In the genomic region with DNA sequence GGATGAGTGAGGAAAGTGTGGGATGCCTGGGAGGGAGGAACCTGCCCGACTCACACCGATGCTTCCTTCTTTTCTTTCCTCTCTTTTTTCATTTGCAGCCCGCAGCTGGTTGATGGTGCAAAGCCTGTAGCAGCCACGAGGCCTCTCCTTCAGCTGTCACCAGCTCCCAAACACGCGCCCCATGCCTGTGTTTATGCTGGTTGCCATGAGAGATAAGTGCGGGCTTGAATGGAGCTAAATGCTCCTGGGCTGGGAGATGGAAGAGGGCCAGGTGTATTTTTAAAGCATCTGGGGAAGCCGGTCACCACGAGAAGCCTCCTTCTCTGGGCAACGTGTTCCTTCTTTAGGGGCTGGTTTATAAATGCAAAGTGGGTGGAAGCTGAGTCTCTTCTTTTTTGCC, we compare ENCODE assay signal across 9 cellular contexts. TPM values are rescaled to one million over a fixed set of nuclear protein-coding genes. Genes with fewer than 3 reads are reported as not detected.
DNase-seq lines count a peak whose midpoint lies in the region; ATAC-seq and TF ChIP-seq lines count a peak whose summit lies in the region.
"Had no signal": no experiment of that assay in that cellular context is flagged by ENCODE, and none has a peak within 500 bp of the region (broad histone marks: within the 10 kb centered on the region; RNA-seq: fewer than 3 reads in every experiment).

No MANE protein-coding gene starts in this region.

- H3K27ac Mint-ChIP-seq in activated T-cell treated with anti-CD3 and anti-CD28 coated beads, Interleukin-2, amount 50 U/mL, for 24 hours = no peak overlapping the region
- H3K27ac Mint-ChIP-seq: activated CD8-positive, alpha-beta T cell treated with anti-CD3 and anti-CD28 coated beads for 36 hours had no signal

- H3K4me1 ChIP-seq in cardiac muscle cell (ENCODE audit: low read depth) (peaks cover 18% of the 10 kb centered on the region), gastrocnemius medialis (peaks cover 17 to 36% of the 10 kb centered on the region in 2 donors), uterus (no peaks in the 10 kb centered on the region)

- H3K27me3 ChIP-seq in cardiac muscle cell (no peaks in the 10 kb centered on the region), gastrocnemius medialis (no peaks in the 10 kb centered on the region), uterus (no peaks in the 10 kb centered on the region)

- no peak for TF ChIP-seq CTCF in cardiac muscle cell (IDR thresholded peaks at IDR 0.05; ENCODE audit: low read depth, low read length)
- TF ChIP-seq CTCF in gastrocnemius medialis (IDR thresholded peaks at IDR 0.05 in 4 of 5, conservative IDR thresholded peaks at IDR 0.05 in 1 of 5) = no peak
- TF ChIP-seq CTCF in uterus (IDR thresholded peaks at IDR 0.05) = no peak

- no peaks in the 10 kb centered on the region for H3K36me3 ChIP-seq in cardiac muscle cell
- no peaks in the 10 kb centered on the region for H3K36me3 ChIP-seq in gastrocnemius medialis
- no peaks in the 10 kb centered on the region for H3K36me3 ChIP-seq in uterus

- DNase-seq in M059J (ENCODE audit: low read depth) (peak; percentile 31), NCI-H510A (lab: John Stamatoyannopoulos, UW) (peak; percentile 61), cardiac muscle cell (ENCODE audit: low read depth in 1 of 2, low spot score in 1 of 2) (peak; percentile 72 to 96), gastrocnemius medialis (peak; percentile 61 to 79), uterus (no peak)
- no peak for DNase-seq in activated T-cell treated with anti-CD3 and anti-CD28 coated beads, Interleukin-2, amount 50 U/mL, for 24 hours
- DNase-seq: activated CD8-positive, alpha-beta T cell treated with anti-CD3 and anti-CD28 coated beads for 36 hours had no signal

- H3K9me3 Mint-ChIP-seq in activated T-cell treated with anti-CD3 and anti-CD28 coated beads, Interleukin-2, amount 50 U/mL, for 24 hours = no peaks in the 10 kb centered on the region
- H3K9me3 Mint-ChIP-seq: activated CD8-positive, alpha-beta T cell treated with anti-CD3 and anti-CD28 coated beads for 36 hours had no signal

- ATAC-seq in gastrocnemius medialis (peak; percentile 78 to 90), HG03280 (IDR thresholded peaks at IDR 0.05; ENCODE audit: unreplicated experiment) (no peak), GM21737 (IDR thresholded peaks at IDR 0.05; ENCODE audit: unreplicated experiment) (no peak)
- ATAC-seq: activated CD8-positive, alpha-beta T cell treated with anti-CD3 and anti-CD28 coated beads for 36 hours had no signal

- H3K27me3 Mint-ChIP-seq in activated T-cell treated with anti-CD3 and anti-CD28 coated beads, Interleukin-2, amount 50 U/mL, for 24 hours = no peaks in the 10 kb centered on the region
- H3K27me3 Mint-ChIP-seq: activated CD8-positive, alpha-beta T cell treated with anti-CD3 and anti-CD28 coated beads for 36 hours had no signal

- TF ChIP-seq POLR2A in gastrocnemius medialis (IDR thresholded peaks at IDR 0.05) = no peak
- no peak for TF ChIP-seq POLR2A in uterus (IDR thresholded peaks at IDR 0.05)

- H3K36me3 Mint-ChIP-seq in activated T-cell treated with anti-CD3 and anti-CD28 coated beads, Interleukin-2, amount 50 U/mL, for 24 hours (ENCODE audit: low read depth) = no peaks in the 10 kb centered on the region

- H3K4me3 Mint-ChIP-seq in activated T-cell treated with anti-CD3 and anti-CD28 coated beads, Interleukin-2, amount 50 U/mL, for 24 hours = no peak overlapping the region
- H3K4me3 Mint-ChIP-seq: activated CD8-positive, alpha-beta T cell treated with anti-CD3 and anti-CD28 coated beads for 36 hours had no signal

- peak overlapping the region; percentile 38 for H3K27ac ChIP-seq in cardiac muscle cell
- peak overlapping the region; percentile 73 to 92 (median 76) for H3K27ac ChIP-seq in gastrocnemius medialis
- no peak overlapping the region for H3K27ac ChIP-seq in uterus

- in situ Hi-C loops in gastrocnemius medialis (cut with MboI; ENCODE audit: low sequenced_read_pairs in 4 of 4) = no loop called here

- H3K9me3 ChIP-seq in cardiac muscle cell (ENCODE audit: low read depth) (no peaks in the 10 kb centered on the region), gastrocnemius medialis (no peaks in the 10 kb centered on the region), uterus (no peaks in the 10 kb centered on the region)

- intact Hi-C loops in gastrocnemius medialis (cut with DNase I; ENCODE audit: low total_unique reads) = no loop called here
- intact Hi-C loops in uterus (cut with DNase I; ENCODE audit: low total_unique reads) = no loop called here

- H3K4me3 ChIP-seq in cardiac muscle cell = no peak overlapping the region
- H3K4me3 ChIP-seq in gastrocnemius medialis = no peak overlapping the region
- H3K4me3 ChIP-seq in uterus = no peak overlapping the region

- peaks cover 6% of the 10 kb centered on the region for H3K4me1 Mint-ChIP-seq in activated T-cell treated with anti-CD3 and anti-CD28 coated beads, Interleukin-2, amount 50 U/mL, for 24 hours (ENCODE audit: low read depth)

RNA-seq across cellular contexts. Expression of gene COLQ, which starts 9.3 kb away (rescaled TPM):
- 0.12 and 0.27 TPM in 2 replicates for total RNA-seq in M059J (2014; rRNA removed; shearing (Covaris generic))
- total RNA-seq in cardiac muscle cell (4.5 and 10.4 TPM in 2 replicates), gastrocnemius medialis (1 to 10 TPM; 2.8 to 4.7 (median 3.0) TPM), uterus (10 to 100 TPM in 1 of 4 donors, 1 to 10 TPM in 3; 2.6 to 21.3 (median 4.0) TPM)
- polyA plus RNA-seq in cardiac muscle cell = 7.5 and 12.6 TPM in 2 replicates

Comparison
In these comparisons a context has a peak if more than half of its experiments do, and no peak if none do; other contexts are left out.
1. DNase-seq: peak in M059J (single experiment), NCI-H510A (single experiment), cardiac muscle cell (2 of 2) and gastrocnemius medialis (2 of 2); none in uterus (0 of 2) and activated T-cell treated with anti-CD3 and anti-CD28 coated beads, Interleukin-2, amount 50 U/mL, for 24 hours (single experiment).
2. H3K27ac ChIP-seq: peak in cardiac muscle cell (single experiment) and gastrocnemius medialis (4 of 4); none in uterus (0 of 2).
3. ATAC-seq: peak in gastrocnemius medialis (2 of 2); none in HG03280 (single experiment) and GM21737 (single experiment).